In genomic region chr10:93680414-93681047, GRCh38 we compare ENCODE assay signal across 8 cellular contexts. TPM values are rescaled to one million over a fixed set of nuclear protein-coding genes. Genes with fewer than 3 reads are reported as not detected.
A peak's percentile ranks its signal among the peaks of the same experiment; 100 is the strongest.
DNase-seq lines count a peak whose midpoint lies in the region; ATAC-seq and TF ChIP-seq lines count a peak whose summit lies in the region.

No MANE protein-coding gene starts in this region.

- no peak overlapping the region for H3K4me3 ChIP-seq in WERI-Rb-1 (ENCODE audit: low read depth, low read length)
- H3K4me3 ChIP-seq in gastroesophageal sphincter, result no peak overlapping the region

- DNase-seq in G401 (ENCODE audit: low spot score) (peak; percentile 60), NCI-H1105 (lab: John Stamatoyannopoulos, UW) (peak; percentile 13), WERI-Rb-1 (no peak), iris pigment epithelial cell (ENCODE audit: low read depth) (peak; percentile 39)

- H3K9me3 ChIP-seq in WERI-Rb-1 (ENCODE audit: severe bottlenecking) (no peaks in the 10 kb centered on the region), gastroesophageal sphincter (no peaks in the 10 kb centered on the region)

- H3K4me1 ChIP-seq in gastroesophageal sphincter, result no peaks in the 10 kb centered on the region

- WGBS in gastroesophageal sphincter (ENCODE audit: low coverage in 1 of 2), 2 donors, result 56 to 68% methylated on average over 3 to 4 of the region's 4 CpGs

- ATAC-seq in HG03520 (IDR thresholded peaks at IDR 0.05; ENCODE audit: unreplicated experiment) (no peak), GM21367 (IDR thresholded peaks at IDR 0.05; ENCODE audit: unreplicated experiment) (no peak), gastroesophageal sphincter (no peak), HG03460 (IDR thresholded peaks at IDR 0.05; ENCODE audit: unreplicated experiment) (no peak)

- no peaks in the 10 kb centered on the region; the same call in 1 of the 2 replicates for H3K36me3 ChIP-seq in WERI-Rb-1
- H3K36me3 ChIP-seq in gastroesophageal sphincter, result peaks cover under 1 to 90% of the 10 kb centered on the region in 2 donors

- H3K27me3 ChIP-seq in WERI-Rb-1 (ENCODE audit: insufficient read depth, low read depth, severe bottlenecking), result no peaks in the 10 kb centered on the region
- no peaks in the 10 kb centered on the region for H3K27me3 ChIP-seq in gastroesophageal sphincter

- TF ChIP-seq CTCF in WERI-Rb-1 (IDR thresholded peaks at IDR 0.05; ENCODE audit: low read depth, low read length) (peak; percentile 22; the same call in 1 of the 2 replicates), gastroesophageal sphincter (IDR thresholded peaks at IDR 0.05) (peak in 1 of 4 experiments; percentile 27)

- no peak for TF ChIP-seq POLR2A in gastroesophageal sphincter (IDR thresholded peaks at IDR 0.05)

- TF ChIP-seq EP300 in gastroesophageal sphincter (IDR thresholded peaks at IDR 0.05), result no peak

- in situ Hi-C loops in G401 (cut with HindIII; ENCODE audit: low sequenced_read_pairs), result no loop called here

- H3K27ac ChIP-seq in WERI-Rb-1, result peak overlapping the region; percentile 15; the same call in 1 of the 2 replicates
- no peak overlapping the region for H3K27ac ChIP-seq in gastroesophageal sphincter

RNA-seq across cellular contexts. Expression of gene FRA10AC1, which starts 21.9 kb away (rescaled TPM):
- total RNA-seq in G401 (2014; rRNA removed; shearing (Covaris generic)), result 2.7 and 4.3 TPM in 2 replicates
- total RNA-seq in gastroesophageal sphincter, result 10 to 100 TPM in 2 of 4 donors, 1 to 10 TPM in 2; 8.4 to 28.6 (median 14.3) TPM
